9 cellular contexts compared by ENCODE assay signal in genomic region chr3:45199837-45200648, GRCh38. TPM values are rescaled to one million over a fixed set of nuclear protein-coding genes. Genes with fewer than 3 reads are reported as not detected.
DNase-seq lines count a peak whose midpoint lies in the region; ATAC-seq and TF ChIP-seq lines count a peak whose summit lies in the region.
"Had no signal": no experiment of that assay in that cellular context is flagged by ENCODE, and none has a peak within 500 bp of the region (broad histone marks: within the 10 kb centered on the region; RNA-seq: fewer than 3 reads in every experiment).

No MANE protein-coding gene starts in this region.

- DNase-seq in 8988T (peak; percentile 47), HT-29 (ENCODE audit: low spot score) (peak; percentile 51), astrocyte of the spinal cord (ENCODE audit: low read depth, low spot score) (peak; percentile 85), islet precursor cell (peak; percentile 96), left lobe of liver (ENCODE audit: low spot score) (no peak), GM10266 (ENCODE audit: extremely low spot score) (no peak)
- no peak for DNase-seq in effector CD8-positive, alpha-beta T cell (lab: John Stamatoyannopoulos, UW)
- DNase-seq: RPMI8226 had no signal

- in situ Hi-C loops in astrocyte of the spinal cord (cut with HindIII; ENCODE audit: low sequenced_read_pairs) = no loop called here

- H3K4me3 ChIP-seq in astrocyte of the spinal cord (ENCODE audit: low read depth, low read length) = no peak overlapping the region

- no peak for TF ChIP-seq CTCF in astrocyte of the spinal cord (IDR thresholded peaks at IDR 0.05; ENCODE audit: low read depth, low read length)
- TF ChIP-seq CTCF in GM10266 (IDR thresholded peaks at IDR 0.05; ENCODE audit: control insufficient read depth, insufficient read depth, low read depth, missing control alignments) = no peak

- ATAC-seq in GM21390 (IDR thresholded peaks at IDR 0.05; ENCODE audit: unreplicated experiment) (no peak), left lobe of liver (no peak)

RNA-seq across cellular contexts. Expression of gene TMEM158, which starts 26.0 kb away (rescaled TPM):
- total RNA-seq in HT-29 (2014; rRNA removed; shearing (Covaris generic)) = 0.15 and 2.0 TPM in 2 replicates
- total RNA-seq in left lobe of liver = 1.1 TPM

RNA-seq across cellular contexts. Expression of gene CDCP1, which starts 53.9 kb away (rescaled TPM):
- total RNA-seq in HT-29 (2014; rRNA removed; shearing (Covaris generic)) = 13.6 and 15.6 TPM in 2 replicates
- total RNA-seq in left lobe of liver = 0.53 TPM

Comparison
In these comparisons a context has a peak if more than half of its experiments do, and no peak if none do; other contexts are left out.
1. DNase-seq: peak in 8988T (single experiment), HT-29 (single experiment), astrocyte of the spinal cord (single experiment) and islet precursor cell (single experiment); none in effector CD8-positive, alpha-beta T cell (single experiment), left lobe of liver (single experiment) and GM10266 (single experiment).